ENCODE assay signal across 14 cellular contexts in the genomic region with DNA sequence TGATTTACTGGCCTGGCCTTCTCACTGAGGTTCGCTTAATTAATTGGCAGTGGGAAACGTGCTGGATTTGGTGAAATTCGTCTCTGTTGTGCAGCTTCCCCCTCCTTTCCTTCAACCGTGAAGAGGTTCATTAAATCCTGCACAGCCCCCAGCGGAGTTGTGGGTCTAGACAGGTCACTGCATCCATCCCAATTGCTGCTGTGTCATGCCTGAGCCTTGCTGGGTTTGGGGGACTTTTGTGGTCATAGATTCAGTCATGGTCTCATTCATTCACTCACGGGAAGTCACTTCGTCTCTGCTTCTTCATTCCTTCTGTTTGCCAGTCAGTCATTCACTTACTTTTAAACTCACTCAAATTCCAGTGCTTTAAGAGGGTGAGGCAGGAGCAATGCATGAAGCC.
DNase-seq lines count a peak whose midpoint lies in the region; ATAC-seq and TF ChIP-seq lines count a peak whose summit lies in the region.
"Had no signal": no experiment of that assay in that cellular context is flagged by ENCODE, and none has a peak within 500 bp of the region (broad histone marks: within the 10 kb centered on the region; RNA-seq: fewer than 3 reads in every experiment).

No MANE protein-coding gene starts in this region.

- H3K79me1 ChIP-seq in IMR-90 (ENCODE audit: low read depth in 1 of 2, low read length in 2 of 2), result no peaks in the 10 kb centered on the region

- H2BK15ac ChIP-seq in IMR-90 (ENCODE audit: low read depth, low read length), result no peak overlapping the region

- no peak overlapping the region for H3K23ac ChIP-seq in IMR-90 (ENCODE audit: low read depth, low read length)

- H3K27ac Mint-ChIP-seq in endodermal cell, result no peak overlapping the region
- H3K27ac Mint-ChIP-seq: CD4-positive, alpha-beta memory T cell; HFFc6 had no signal

- H3K9me1 ChIP-seq in IMR-90 (ENCODE audit: insufficient read depth, low read length), result peaks cover 10% of the 10 kb centered on the region

- H3K9ac ChIP-seq in IMR-90 (ENCODE audit: low read depth, low read length) (no peak overlapping the region), endodermal cell (ENCODE audit: extremely low read depth, low read length, poor library complexity, severe bottlenecking) (no peak overlapping the region)

- peaks cover 5% of the 10 kb centered on the region for H3K4me1 Mint-ChIP-seq in endodermal cell
- H3K4me1 Mint-ChIP-seq: CD4-positive, alpha-beta memory T cell had no signal

- CTCF ChIA-PET in IMR-90 (lab: Yijun Ruan, JAX), result no interaction called here

- H3K36me3 Mint-ChIP-seq in endodermal cell (ENCODE audit: low read depth), result no peaks in the 10 kb centered on the region
- H3K36me3 Mint-ChIP-seq: CD4-positive, alpha-beta memory T cell had no signal

- in situ Hi-C loops in IMR-90 (cut with MboI; ENCODE audit: low sequenced_read_pairs), result no loop called here

- no peak overlapping the region for H3K4me2 ChIP-seq in IMR-90 (ENCODE audit: low read depth, low read length)

- no peak overlapping the region for H2BK5ac ChIP-seq in IMR-90 (ENCODE audit: low read depth, low read length, poor library complexity, severe bottlenecking)

- H3K27ac ChIP-seq in IMR-90 (ENCODE audit: insufficient read depth, low read length) (no peak overlapping the region), endodermal cell (ENCODE audit: low read depth, low read length) (no peak overlapping the region)

- WGBS in IMR-90 (ENCODE audit: extremely low coverage in 2 of 2, insufficient read length in 1 of 2), 2 experiments, result no CpG with 5 or more reads among the region's 7 CpGs
- 92% methylated on average over 7 of the region's 7 CpGs; no CpG with 5 or more reads in 1 of the 2 experiments for WGBS in endodermal cell (ENCODE audit: insufficient coverage in 1 of 2, insufficient read length in 1 of 2), 2 experiments

- dilution Hi-C loops in IMR-90 (cut with HindIII; ENCODE audit: low sequenced_read_pairs, unreplicated experiment), result no loop called here

- H2AFZ ChIP-seq in IMR-90 (replicated peaks; ENCODE audit: low read length, poor library complexity), result no peak overlapping the region

- no peak overlapping the region for H2AK5ac ChIP-seq in IMR-90 (ENCODE audit: low read depth, low read length)

- no peaks in the 10 kb centered on the region for H3K9me3 ChIP-seq in IMR-90 (ENCODE audit: control insufficient read depth, insufficient read depth, low read length)
- no peaks in the 10 kb centered on the region for H3K9me3 ChIP-seq in endodermal cell (ENCODE audit: control insufficient read depth, low read length)
- no peaks in the 10 kb centered on the region for H3K9me3 ChIP-seq in MG63
- H3K9me3 ChIP-seq: Caco-2, HAP-1 had no signal

- intact Hi-C loops in IMR-90 (cut with micrococcal nuclease), result no loop called here

- peak overlapping the region; percentile 25; the same call in 1 of the 2 replicates for H2BK20ac ChIP-seq in IMR-90 (ENCODE audit: low read depth, low read length)

- no peak overlapping the region for H4K91ac ChIP-seq in IMR-90 (ENCODE audit: insufficient read depth, low read depth, low read length)

- H3K4me3 Mint-ChIP-seq in endodermal cell, result no peak overlapping the region
- H3K4me3 Mint-ChIP-seq: CD4-positive, alpha-beta memory T cell; HFFc6 had no signal

- TF ChIP-seq POLR2A in IMR-90 (IDR thresholded peaks at IDR 0.05; ENCODE audit: low read depth, low read length), result no peak

- H3K56ac ChIP-seq in IMR-90 (ENCODE audit: extremely low read depth, insufficient read depth, low read length), result no peak overlapping the region

- no peak overlapping the region for H4K5ac ChIP-seq in IMR-90 (ENCODE audit: low read depth, low read length)

- H3K4me1 ChIP-seq in IMR-90 (ENCODE audit: control insufficient read depth, insufficient read depth, low read length), result peaks cover 3% of the 10 kb centered on the region
- H3K4me1 ChIP-seq in endodermal cell (ENCODE audit: control insufficient read depth, insufficient read depth, low read length), result no peaks in the 10 kb centered on the region
- H3K4me1 ChIP-seq: Caco-2, HAP-1 had no signal

- no peak overlapping the region for H2BK120ac ChIP-seq in IMR-90 (ENCODE audit: low read depth, low read length)

- no peaks in the 10 kb centered on the region for H4K20me1 ChIP-seq in IMR-90 (ENCODE audit: insufficient read depth, low read length)

- H3K14ac ChIP-seq in IMR-90 (replicated peaks; ENCODE audit: low read depth, low read length), result no peak overlapping the region

- H3K4ac ChIP-seq in IMR-90 (ENCODE audit: low read depth, low read length), result no peak overlapping the region

- no peak for TF ChIP-seq CTCF in IMR-90 (conservative IDR thresholded peaks at IDR 0.05; ENCODE audit: low read depth, low read length)
- TF ChIP-seq CTCF in endodermal cell (conservative IDR thresholded peaks at IDR 0.05), result no peak
- no peak for TF ChIP-seq CTCF in omental fat pad (IDR thresholded peaks at IDR 0.05)

- POLR2A ChIA-PET in IMR-90 (lab: Charles Lee; ENCODE audit: unreplicated experiment), result no interaction called here

- no peak for ATAC-seq in IMR-90 (ENCODE audit: low read depth)
- no peak for ATAC-seq in HG02571 (IDR thresholded peaks at IDR 0.05; ENCODE audit: unreplicated experiment)
- no peak for ATAC-seq in omental fat pad (ENCODE audit: low FRiP score)

- no peak overlapping the region for H2AK9ac ChIP-seq in IMR-90 (replicated peaks; ENCODE audit: low read depth, low read length, poor library complexity)

- no peaks in the 10 kb centered on the region for H3K36me3 ChIP-seq in IMR-90 (ENCODE audit: control insufficient read depth, insufficient read depth, low read length)
- H3K36me3 ChIP-seq in endodermal cell (ENCODE audit: control insufficient read depth, insufficient read depth, low read length), result no peaks in the 10 kb centered on the region
- no peaks in the 10 kb centered on the region for H3K36me3 ChIP-seq in MG63
- H3K36me3 ChIP-seq: HAP-1 had no signal

- TF ChIP-seq RAD21 in IMR-90 (IDR thresholded peaks at IDR 0.05; ENCODE audit: low read length), result no peak

- peaks cover 8% of the 10 kb centered on the region for H3K27me3 Mint-ChIP-seq in endodermal cell (ENCODE audit: insufficient read depth)

- DNase-seq in IMR-90, result no peak
- peak; percentile 20 for DNase-seq in endodermal cell
- DNase-seq in left kidney (ENCODE audit: low read depth, low spot score), result peak; percentile 55
- DNase-seq in MG63, result no peak
- DNase-seq in omental fat pad (ENCODE audit: low spot score), result no peak
- DNase-seq: C1 segment of cervical spinal cord; Caco-2; CD4-positive, alpha-beta memory T cell; DMS153; DND-41; GOT3; HFFc6 had no signal

- no peaks in the 10 kb centered on the region for H3K9me3 Mint-ChIP-seq in endodermal cell
- H3K9me3 Mint-ChIP-seq: CD4-positive, alpha-beta memory T cell; HFFc6 had no signal

- H3K4me3 ChIP-seq in IMR-90 (ENCODE audit: insufficient read depth, low read depth, low read length) (no peak overlapping the region), endodermal cell (ENCODE audit: low read length) (no peak overlapping the region), MG63 (no peak overlapping the region)
- H3K4me3 ChIP-seq: HAP-1 had no signal

- no TSS peak for BruUV-seq in IMR-90 (replicated peaks; lab: Mats Ljungman, UMichigan)

- no peak overlapping the region for H3K18ac ChIP-seq in IMR-90 (ENCODE audit: low read depth, low read length)

- no peaks in the 10 kb centered on the region for H3K27me3 ChIP-seq in IMR-90 (ENCODE audit: control insufficient read depth, insufficient read depth, low read length)
- H3K27me3 ChIP-seq in endodermal cell (ENCODE audit: control insufficient read depth, insufficient read depth, low read length, poor library complexity, severe bottlenecking), result peaks cover 12% of the 10 kb centered on the region
- no peaks in the 10 kb centered on the region for H3K27me3 ChIP-seq in MG63

- H4K8ac ChIP-seq in IMR-90 (ENCODE audit: low read depth in 2 of 2, low read length in 2 of 2), result no peak overlapping the region

TF ChIP-seq in IMR-90, 13 proteins besides CTCF, POLR2A, EP300 and RAD21:
- no peak for TF ChIP-seq RCOR1 (IDR thresholded peaks at IDR 0.05; ENCODE audit: insufficient replicate concordance, low read length)

Comparison
In these comparisons a context has a peak if more than half of its experiments do, and no peak if none do; other contexts are left out.
1. DNase-seq: peak in endodermal cell (single experiment) and left kidney (single experiment); none in IMR-90 (single experiment), MG63 (single experiment) and omental fat pad (single experiment).